In genomic region chr7:142483659-142484317, GRCh38 we compare ENCODE assay signal across 1 cellular context.
TF ChIP-seq lines count a peak whose summit lies in the region.

No MANE protein-coding gene starts in this region.

TF ChIP-seq in A549, 52 proteins besides CTCF, POLR2A, EP300 and RAD21 (continued from another document):
- TF ChIP-seq REST (IDR thresholded peaks at IDR 0.05) (no peak), HOXA7 (CRISPR knock-in tag; IDR thresholded peaks at IDR 0.05) (no peak), PHF8 (IDR thresholded peaks at IDR 0.05; ENCODE audit: borderline replicate concordance, low read depth) (no peak), ZNF302 (CRISPR knock-in tag; IDR thresholded peaks at IDR 0.05) (no peak), EHMT2 (IDR thresholded peaks at IDR 0.05; ENCODE audit: low read depth) (no peak), E2F6 (IDR thresholded peaks at IDR 0.05; ENCODE audit: borderline replicate concordance, low read depth) (no peak), MAX (IDR thresholded peaks at IDR 0.05) (no peak), RARB (CRISPR knock-in tag; IDR thresholded peaks at IDR 0.05) (no peak), FOSL2 (IDR thresholded peaks at IDR 0.05) (no peak), FOSL2 (CRISPR knock-in tag; IDR thresholded peaks at IDR 0.05) (no peak), CBX8 (IDR thresholded peaks at IDR 0.05) (no peak), USF2 (IDR thresholded peaks at IDR 0.05) (no peak), BHLHE40 (IDR thresholded peaks at IDR 0.05; ENCODE audit: low read depth, low read length) (no peak), FOSB (CRISPR knock-in tag; IDR thresholded peaks at IDR 0.05) (no peak), SREBF2 (IDR thresholded peaks at IDR 0.05) (no peak), POLR2AphosphoS2 (conservative IDR thresholded peaks at IDR 0.05; ENCODE audit: low read length) (no peak), FOXS1 (CRISPR knock-in tag; IDR thresholded peaks at IDR 0.05) (no peak), SMC3 (IDR thresholded peaks at IDR 0.05) (no peak)
